11 cellular contexts compared by ENCODE assay signal in genomic region chr2:230721712-230722111, GRCh38. TPM values are rescaled to one million over a fixed set of nuclear protein-coding genes. Genes with fewer than 3 reads are reported as not detected.
DNase-seq lines count a peak whose midpoint lies in the region; ATAC-seq and TF ChIP-seq lines count a peak whose summit lies in the region.
"Had no signal": no experiment of that assay in that cellular context is flagged by ENCODE, and none has a peak within 500 bp of the region (broad histone marks: within the 10 kb centered on the region; RNA-seq: fewer than 3 reads in every experiment).

No MANE protein-coding gene starts in this region.

- DNase-seq in activated naive CD4-positive, alpha-beta T cell treated with anti-CD3 and anti-CD28 coated beads for 36 hours, result peak; percentile 43
- no peak for DNase-seq in activated naive CD4-positive, alpha-beta T cell (lab: John Stamatoyannopoulos, UW)
- peak; percentile 50 to 58 for DNase-seq in cardiac fibroblast (ENCODE audit: low read depth in 2 of 2)
- DNase-seq in upper lobe of left lung, result no peak
- no peak for DNase-seq in effector memory CD4-positive, alpha-beta T cell
- no peak for DNase-seq in putamen (ENCODE audit: low spot score)
- no peak for DNase-seq in thyroid gland
- DNase-seq: brain microvascular endothelial cell, left cardiac atrium, SW 1271 had no signal

- 52 to 56% methylated on average over 1 of the region's 1 CpG for WGBS in upper lobe of left lung, 2 donors
- WGBS in thyroid gland, 2 donors, result 72 to 78% methylated on average over 1 of the region's 1 CpG

- CTCF ChIA-PET in activated naive CD4-positive, alpha-beta T cell treated with anti-CD3 and anti-CD28 coated beads for 36 hours (lab: Charles Lee), result interaction anchor here (0.8 to 3.3 kb wide), 4 partner anchors 8 to 76 kb away, joined by 3 to 23 read pairs (median 8); no protein-coding TSS in a partner anchor

- intact Hi-C loops in activated naive CD4-positive, alpha-beta T cell treated with anti-CD3 and anti-CD28 coated beads for 36 hours (cut with micrococcal nuclease), result loop anchor here (2.0 kb wide), 1 partner anchor 73 kb away; no protein-coding TSS in a partner anchor
- intact Hi-C loops in thyroid gland (cut with DNase I), result no loop called here

- TF ChIP-seq EP300 in upper lobe of left lung (IDR thresholded peaks at IDR 0.05), result no peak

- H3K9me3 Mint-ChIP-seq in activated naive CD4-positive, alpha-beta T cell treated with anti-CD3 and anti-CD28 coated beads for 36 hours, result no peaks in the 10 kb centered on the region
- no peaks in the 10 kb centered on the region for H3K9me3 Mint-ChIP-seq in IgD-negative memory B cell

- ATAC-seq in upper lobe of left lung (ENCODE audit: low FRiP score in 2 of 2), result peak in 1 of 2 donors; percentile 61

- H3K27me3 Mint-ChIP-seq in activated naive CD4-positive, alpha-beta T cell treated with anti-CD3 and anti-CD28 coated beads for 36 hours (ENCODE audit: low read depth), result no peaks in the 10 kb centered on the region
- no peaks in the 10 kb centered on the region for H3K27me3 Mint-ChIP-seq in IgD-negative memory B cell

- peak overlapping the region; percentile 4 for H3K4me3 Mint-ChIP-seq in activated naive CD4-positive, alpha-beta T cell treated with anti-CD3 and anti-CD28 coated beads for 36 hours
- peak overlapping the region; percentile 51 to 92 (median 68) for H3K4me3 Mint-ChIP-seq in IgD-negative memory B cell

- H3K36me3 ChIP-seq in upper lobe of left lung (peaks cover 0 to 7% (median 2%) of the 10 kb centered on the region in 4 donors), thyroid gland (no peaks in the 10 kb centered on the region)
- H3K36me3 ChIP-seq in effector memory CD4-positive, alpha-beta T cell (ENCODE audit: control insufficient read depth, insufficient read depth, low read length), result peaks cover 4% of the 10 kb centered on the region

- H3K27me3 ChIP-seq in upper lobe of left lung (no peaks in the 10 kb centered on the region), thyroid gland (no peaks in the 10 kb centered on the region)
- H3K27me3 ChIP-seq in effector memory CD4-positive, alpha-beta T cell (replicated peaks; ENCODE audit: control insufficient read depth, insufficient read depth, low read length, poor library complexity, severe bottlenecking), result no peaks in the 10 kb centered on the region
- H3K27me3 ChIP-seq: brain microvascular endothelial cell had no signal

- H3K4me3 ChIP-seq in cardiac fibroblast (replicated peaks in 1 of 2; ENCODE audit: low read depth in 2 of 2, low read length in 2 of 2), result no peak overlapping the region
- no peak overlapping the region for H3K4me3 ChIP-seq in upper lobe of left lung
- H3K4me3 ChIP-seq in effector memory CD4-positive, alpha-beta T cell (ENCODE audit: insufficient read depth, low read depth, low read length, poor library complexity, severe bottlenecking), result no peak overlapping the region
- H3K4me3 ChIP-seq in thyroid gland (replicated peaks in 1 of 3), result no peak overlapping the region

- TF ChIP-seq POLR2A in upper lobe of left lung (IDR thresholded peaks at IDR 0.05) (no peak), thyroid gland (IDR thresholded peaks at IDR 0.05) (no peak)

- H3K27ac Mint-ChIP-seq in activated naive CD4-positive, alpha-beta T cell treated with anti-CD3 and anti-CD28 coated beads for 36 hours, result peak overlapping the region; percentile 76
- H3K27ac Mint-ChIP-seq in IgD-negative memory B cell, result peak overlapping the region; percentile 4 to 78 (median 57)

- H3K9me3 ChIP-seq in upper lobe of left lung (no peaks in the 10 kb centered on the region), thyroid gland (no peaks in the 10 kb centered on the region)
- no peaks in the 10 kb centered on the region for H3K9me3 ChIP-seq in effector memory CD4-positive, alpha-beta T cell (ENCODE audit: control insufficient read depth, low read length)

- H3K27ac ChIP-seq in upper lobe of left lung (peak overlapping the region in 3 of 4 donors; percentile 44 to 78 (median 60)), thyroid gland (no peak overlapping the region)
- no peak overlapping the region for H3K27ac ChIP-seq in effector memory CD4-positive, alpha-beta T cell (ENCODE audit: insufficient read depth, low read length, poor library complexity, severe bottlenecking)
- H3K27ac ChIP-seq: brain microvascular endothelial cell had no signal

- peaks cover 35 to 70% (median 57%) of the 10 kb centered on the region in 4 donors for H3K4me1 ChIP-seq in upper lobe of left lung
- H3K4me1 ChIP-seq in effector memory CD4-positive, alpha-beta T cell (ENCODE audit: control insufficient read depth, insufficient read depth, low read length, poor library complexity, severe bottlenecking), result peaks cover 69% of the 10 kb centered on the region
- peaks cover 18 to 24% of the 10 kb centered on the region in 2 donors for H3K4me1 ChIP-seq in thyroid gland

- H3K36me3 Mint-ChIP-seq in activated naive CD4-positive, alpha-beta T cell treated with anti-CD3 and anti-CD28 coated beads for 36 hours (ENCODE audit: low read depth), result peaks cover 39% of the 10 kb centered on the region
- peaks cover 3% of the 10 kb centered on the region for H3K36me3 Mint-ChIP-seq in IgD-negative memory B cell

- peaks cover 87% of the 10 kb centered on the region for H3K4me1 Mint-ChIP-seq in activated naive CD4-positive, alpha-beta T cell treated with anti-CD3 and anti-CD28 coated beads for 36 hours (ENCODE audit: low read depth)
- peaks cover 49 to 57% (median 56%) of the 10 kb centered on the region in 3 donors for H3K4me1 Mint-ChIP-seq in IgD-negative memory B cell

- TF ChIP-seq CTCF in cardiac fibroblast (IDR thresholded peaks at IDR 0.05; ENCODE audit: low read depth, low read length), result no peak
- no peak for TF ChIP-seq CTCF in upper lobe of left lung (IDR thresholded peaks at IDR 0.05)
- TF ChIP-seq CTCF in thyroid gland (IDR thresholded peaks at IDR 0.05), result no peak

RNA-seq across cellular contexts. Expression of gene CAB39, which starts 9.1 kb away (rescaled TPM):
- 10 to 100 TPM; 86.6 to 97.5 TPM for total RNA-seq in activated naive CD4-positive, alpha-beta T cell treated with anti-CD3 and anti-CD28 coated beads for 36 hours
- polyA plus RNA-seq in IgD-negative memory B cell, result 46.8 TPM
- total RNA-seq in upper lobe of left lung (100 to 1,000 TPM in 1 of 6 donors, 10 to 100 TPM in 5; 56.5 to 125 (median 76.7) TPM), thyroid gland (10 to 100 TPM; 70.8 to 97.6 (median 87.4) TPM)

Comparison
In these comparisons a context has a peak if more than half of its experiments do, and no peak if none do; other contexts are left out.
1. DNase-seq: peak in activated naive CD4-positive, alpha-beta T cell treated with anti-CD3 and anti-CD28 coated beads for 36 hours (single experiment) and cardiac fibroblast (2 of 2); none in activated naive CD4-positive, alpha-beta T cell (0 of 4), upper lobe of left lung (0 of 2), effector memory CD4-positive, alpha-beta T cell (0 of 3), putamen (single experiment) and thyroid gland (0 of 2).
2. H3K27ac ChIP-seq: peak in upper lobe of left lung (3 of 4); none in effector memory CD4-positive, alpha-beta T cell (single experiment) and thyroid gland (0 of 3).